Comparison of ENCODE assay signal across 8 cellular contexts in genomic region chr15:72272997-72273352, GRCh38. TPM values are rescaled to one million over a fixed set of nuclear protein-coding genes. Genes with fewer than 3 reads are reported as not detected.
DNase-seq lines count a peak whose midpoint lies in the region; ATAC-seq, FAIRE-seq and TF ChIP-seq lines count a peak whose summit lies in the region.

No MANE protein-coding gene starts in this region.

- H3K27ac Mint-ChIP-seq in astrocyte (ENCODE audit: unreplicated experiment) = peak overlapping the region; percentile 83
- peak overlapping the region; percentile 84 for H3K27ac Mint-ChIP-seq in type B pancreatic cell

- peak overlapping the region; percentile 94 for H3K4me2 ChIP-seq in astrocyte (ENCODE audit: low read length)

- H3K27ac ChIP-seq in cardiac muscle cell = peak overlapping the region; percentile 41
- peak overlapping the region; percentile 70 for H3K27ac ChIP-seq in astrocyte (ENCODE audit: low read depth, low read length)
- peak overlapping the region; percentile 92 for H3K27ac ChIP-seq in lower lobe of right lung

- intact Hi-C loops in left ventricle myocardium superior (cut with micrococcal nuclease) = no loop called here
- intact Hi-C loops in lower lobe of right lung (cut with DNase I) = no loop called here

- no peak for ATAC-seq in left ventricle myocardium superior
- ATAC-seq in lower lobe of right lung = no peak
- no peak for ATAC-seq in GM19463 (IDR thresholded peaks at IDR 0.05; ENCODE audit: unreplicated experiment)
- no peak for ATAC-seq in HG02759 (IDR thresholded peaks at IDR 0.05; ENCODE audit: unreplicated experiment)

- H4K20me1 ChIP-seq in astrocyte (ENCODE audit: insufficient read depth, low read length) = peaks cover 7% of the 10 kb centered on the region

- H3K4me1 Mint-ChIP-seq in astrocyte (ENCODE audit: low read depth, unreplicated experiment) (peaks cover 11% of the 10 kb centered on the region), type B pancreatic cell (ENCODE audit: unreplicated experiment) (peaks cover 16% of the 10 kb centered on the region)

- H3K4me1 ChIP-seq in cardiac muscle cell (ENCODE audit: low read depth) = peaks cover 18% of the 10 kb centered on the region
- peaks cover 11% of the 10 kb centered on the region for H3K4me1 ChIP-seq in astrocyte (ENCODE audit: insufficient read depth, low read length)
- peaks cover 20% of the 10 kb centered on the region for H3K4me1 ChIP-seq in lower lobe of right lung

- H3K4me3 ChIP-seq in cardiac muscle cell (peak overlapping the region; percentile 28), astrocyte (ENCODE audit: insufficient read depth, low read depth, low read length) (peak overlapping the region; percentile 92), lower lobe of right lung (peak overlapping the region; percentile 83)

- H2AFZ ChIP-seq in astrocyte (ENCODE audit: low read depth, low read length) = peak overlapping the region; percentile 76

- no peaks in the 10 kb centered on the region for H3K9me3 Mint-ChIP-seq in astrocyte (ENCODE audit: unreplicated experiment)
- H3K9me3 Mint-ChIP-seq in type B pancreatic cell = no peaks in the 10 kb centered on the region

- H3K4me3 Mint-ChIP-seq in astrocyte (ENCODE audit: unreplicated experiment) (peak overlapping the region; percentile 83), type B pancreatic cell (peak overlapping the region; percentile 87)

- H3K79me2 ChIP-seq in astrocyte (ENCODE audit: insufficient read depth, low read length) = peaks cover 35% of the 10 kb centered on the region

- H3K9ac ChIP-seq in astrocyte (ENCODE audit: low read length) = peak overlapping the region; percentile 97

- H3K27me3 Mint-ChIP-seq in astrocyte (ENCODE audit: low read depth, unreplicated experiment) = peaks cover 17% of the 10 kb centered on the region
- peaks cover 21% of the 10 kb centered on the region for H3K27me3 Mint-ChIP-seq in type B pancreatic cell

- no peak for TF ChIP-seq CTCF in cardiac muscle cell (IDR thresholded peaks at IDR 0.05; ENCODE audit: low read depth, low read length)
- TF ChIP-seq CTCF in astrocyte (IDR thresholded peaks at IDR 0.05; ENCODE audit: insufficient read depth, low read depth, low read length) = no peak
- TF ChIP-seq CTCF in lower lobe of right lung (IDR thresholded peaks at IDR 0.05) = no peak
- TF ChIP-seq CTCF in type B pancreatic cell (conservative IDR thresholded peaks at IDR 0.05) = peak; percentile 25

- H3K27me3 ChIP-seq in cardiac muscle cell (peaks cover under 1% of the 10 kb centered on the region), astrocyte (ENCODE audit: insufficient read depth, low read length) (peaks cover 3% of the 10 kb centered on the region), lower lobe of right lung (ENCODE audit: low read depth) (no peaks in the 10 kb centered on the region)

- no peak for DNase-seq in cardiac muscle cell (ENCODE audit: low read depth in 1 of 2, low spot score in 1 of 2)
- no peak for DNase-seq in left ventricle myocardium superior
- DNase-seq in astrocyte (ENCODE audit: low read depth) = no peak
- DNase-seq in lower lobe of right lung = no peak
- DNase-seq in type B pancreatic cell (ENCODE audit: extremely low spot score, unreplicated experiment) = no peak
- DNase-seq in GM19240 (ENCODE audit: insufficient read length, low spot score) = no peak

- H3K36me3 Mint-ChIP-seq in astrocyte (ENCODE audit: low read depth, unreplicated experiment) (no peaks in the 10 kb centered on the region), type B pancreatic cell (peaks cover 4% of the 10 kb centered on the region)

- FAIRE-seq in astrocyte (lab: Jason Lieb, UNC) = no peak

- H3K36me3 ChIP-seq in cardiac muscle cell = peaks cover 10% of the 10 kb centered on the region
- peaks cover 4% of the 10 kb centered on the region for H3K36me3 ChIP-seq in astrocyte (ENCODE audit: insufficient read depth, low read length)
- H3K36me3 ChIP-seq in lower lobe of right lung = peaks cover 10% of the 10 kb centered on the region

- H3K9me3 ChIP-seq in cardiac muscle cell (ENCODE audit: low read depth) = no peaks in the 10 kb centered on the region
- no peaks in the 10 kb centered on the region for H3K9me3 ChIP-seq in astrocyte (ENCODE audit: insufficient read depth, low read depth, low read length)
- no peaks in the 10 kb centered on the region for H3K9me3 ChIP-seq in lower lobe of right lung

RNA-seq across cellular contexts. Expression of gene PARP6, which starts 0.6 kb away (rescaled TPM):
- total RNA-seq in cardiac muscle cell (41.5 and 41.9 TPM in 2 replicates), left ventricle myocardium superior (49.6 TPM), astrocyte (49.9 and 62.7 TPM in 2 replicates), lower lobe of right lung (72.2 TPM), type B pancreatic cell (ENCODE audit: low replicate concordance) (74.6 and 97.5 TPM in 2 replicates)
- polyA plus RNA-seq in cardiac muscle cell = 65.1 and 72.8 TPM in 2 replicates

RNA-seq across cellular contexts. Expression of gene PKM, which starts 42.0 kb away (rescaled TPM):
- total RNA-seq in cardiac muscle cell (1,894 and 2,333 TPM in 2 replicates), left ventricle myocardium superior (1,059 TPM), astrocyte (2,189 and 2,288 TPM in 2 replicates), lower lobe of right lung (443 TPM), type B pancreatic cell (ENCODE audit: low replicate concordance) (597 and 663 TPM in 2 replicates)
- polyA plus RNA-seq in cardiac muscle cell = 2,112 and 2,578 TPM in 2 replicates

RNA-seq across cellular contexts. Expression of gene CELF6, which starts 47.0 kb away (rescaled TPM):
- total RNA-seq in cardiac muscle cell (1.3 and 2.5 TPM in 2 replicates), left ventricle myocardium superior (1.5 TPM), astrocyte (0.41 TPM in 1 of 2 replicates, not detected in the other), lower lobe of right lung (5.7 TPM), type B pancreatic cell (ENCODE audit: low replicate concordance) (0.45 and 1.9 TPM in 2 replicates)
- 0.76 and 0.77 TPM in 2 replicates for polyA plus RNA-seq in cardiac muscle cell

Comparison
In these comparisons a context has a peak if more than half of its experiments do, and no peak if none do; other contexts are left out.
1. H3K27ac ChIP-seq: peak in every context shown above with its lines; median percentile 92 in lower lobe of right lung; 70 in astrocyte; 41 in cardiac muscle cell.
2. H3K4me3 ChIP-seq: peak in every context shown above with its lines; median percentile 92 in astrocyte; 83 in lower lobe of right lung; 28 in cardiac muscle cell.